In the genomic region with DNA sequence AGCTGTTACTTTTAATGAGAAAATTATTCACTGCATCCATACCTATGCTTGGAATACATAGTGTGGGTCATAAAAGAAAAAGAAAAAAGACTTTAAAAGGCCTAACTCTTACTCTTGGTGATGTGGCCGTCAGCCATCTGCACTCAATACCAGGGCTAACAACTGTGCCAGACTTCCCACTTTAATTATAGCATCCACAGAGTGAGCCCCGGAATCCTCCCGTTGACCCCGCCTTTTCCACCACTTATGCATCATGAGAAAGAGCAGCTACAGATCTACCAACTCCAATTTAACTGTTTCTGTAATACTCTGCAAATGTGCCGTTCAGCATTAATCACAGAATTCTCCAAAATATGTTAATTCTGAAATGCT, we compare ENCODE assay signal across 17 cellular contexts. TPM values are rescaled to one million over a fixed set of nuclear protein-coding genes. Genes with fewer than 3 reads are reported as not detected.
DNase-seq lines count a peak whose midpoint lies in the region; ATAC-seq and TF ChIP-seq lines count a peak whose summit lies in the region.
"Had no signal": no experiment of that assay in that cellular context is flagged by ENCODE, and none has a peak within 500 bp of the region (broad histone marks: within the 10 kb centered on the region; RNA-seq: fewer than 3 reads in every experiment).

No MANE protein-coding gene starts in this region.

- DNase-seq in Right ventricle myocardium inferior (ENCODE audit: missing footprints): no peak
- no peak for DNase-seq in left ventricle myocardium inferior
- DNase-seq in NCI-H2227 treated with DMSO at 0.1 percent for 48 hours (lab: John Stamatoyannopoulos, UW): peak; percentile 7
- DNase-seq in testis: peak; percentile 7
- no peak for DNase-seq in aorta
- no peak for DNase-seq in vagina (ENCODE audit: extremely low spot score in 2 of 2)
- DNase-seq: 8988T; AML-193; Caco-2; CD8-positive, alpha-beta memory T cell; DND-41; GDM1; H9 had no signal

- H3K4me3 ChIP-seq in left ventricle myocardium inferior (no peak overlapping the region), testis (no peak overlapping the region), aorta (ENCODE audit: low read length in 2 of 2) (no peak overlapping the region), vagina (no peak overlapping the region)
- H3K4me3 ChIP-seq: BLaER1, GM23338 had no signal

- 77 to 82% methylated on average over 5 of the region's 5 CpGs for WGBS in testis, 2 donors
- WGBS in aorta, 2 donors: 41 to 43% methylated on average over 5 of the region's 5 CpGs

- intact Hi-C loops in Right ventricle myocardium inferior (cut with DNase I): no loop called here
- intact Hi-C loops in left ventricle myocardium inferior (cut with micrococcal nuclease): no loop called here
- intact Hi-C loops in testis (cut with DNase I; ENCODE audit: low total_unique reads): no loop called here
- intact Hi-C loops in aorta (cut with DNase I): no loop called here
- intact Hi-C loops in vagina (cut with DNase I): no loop called here

- TF ChIP-seq CTCF in left ventricle myocardium inferior (IDR thresholded peaks at IDR 0.05; ENCODE audit: borderline replicate concordance) (no peak), nephron (IDR thresholded peaks at IDR 0.05; ENCODE audit: unreplicated experiment in 3 of 3) (no peak), testis (IDR thresholded peaks at IDR 0.05) (no peak), vagina (IDR thresholded peaks at IDR 0.05) (no peak)

- H3K27ac Mint-ChIP-seq in nephron: peak overlapping the region; percentile 90 to 91 (median 91)
- H3K27ac Mint-ChIP-seq: CD8-positive, alpha-beta memory T cell; GM23338; H9 had no signal

- H3K27me3 Mint-ChIP-seq in nephron (ENCODE audit: low read depth): no peaks in the 10 kb centered on the region

- H3K27ac ChIP-seq in left ventricle myocardium inferior (replicated peaks) (no peak overlapping the region), testis (no peak overlapping the region), aorta (ENCODE audit: low read depth in 1 of 2, low read length in 2 of 2) (no peak overlapping the region), vagina (no peak overlapping the region)
- H3K27ac ChIP-seq: BLaER1 had no signal

- H3K9me3 Mint-ChIP-seq in nephron: no peaks in the 10 kb centered on the region
- H3K9me3 Mint-ChIP-seq: CD8-positive, alpha-beta memory T cell; GM23338; H9 had no signal

- H3K36me3 Mint-ChIP-seq in nephron (ENCODE audit: low read depth): peaks cover 36% of the 10 kb centered on the region
- H3K36me3 Mint-ChIP-seq: CD8-positive, alpha-beta memory T cell had no signal

- H3K4me1 Mint-ChIP-seq in nephron: peaks cover 60% of the 10 kb centered on the region
- H3K4me1 Mint-ChIP-seq: CD8-positive, alpha-beta memory T cell had no signal

- no peak overlapping the region for H3K4me3 Mint-ChIP-seq in nephron
- H3K4me3 Mint-ChIP-seq: CD8-positive, alpha-beta memory T cell; GM23338 had no signal

- H3K27me3 ChIP-seq in left ventricle myocardium inferior (ENCODE audit: low read depth) (no peaks in the 10 kb centered on the region), testis (no peaks in the 10 kb centered on the region), aorta (ENCODE audit: control insufficient read depth in 1 of 2, insufficient read depth in 2 of 2, low read length in 1 of 2) (no peaks in the 10 kb centered on the region), vagina (no peaks in the 10 kb centered on the region)
- H3K27me3 ChIP-seq: BLaER1 had no signal

- TF ChIP-seq POLR2A in testis (IDR thresholded peaks at IDR 0.05) (no peak), vagina (IDR thresholded peaks at IDR 0.05) (no peak)

- ATAC-seq in Right ventricle myocardium inferior: peak; percentile 36
- ATAC-seq in aorta (ENCODE audit: low FRiP score): no peak
- ATAC-seq in HG02852 (IDR thresholded peaks at IDR 0.05; ENCODE audit: unreplicated experiment): no peak
- ATAC-seq: GM23338 had no signal

- no peaks in the 10 kb centered on the region for H3K36me3 ChIP-seq in left ventricle myocardium inferior
- H3K36me3 ChIP-seq in testis (ENCODE audit: low read depth, missing control alignments): no peaks in the 10 kb centered on the region
- H3K36me3 ChIP-seq in aorta (ENCODE audit: control insufficient read depth in 1 of 2, insufficient read depth in 2 of 2, low read length in 1 of 2): no peaks in the 10 kb centered on the region
- no peaks in the 10 kb centered on the region for H3K36me3 ChIP-seq in vagina
- H3K36me3 ChIP-seq: BLaER1 had no signal

- H3K9me3 ChIP-seq in left ventricle myocardium inferior (replicated peaks): no peaks in the 10 kb centered on the region
- H3K9me3 ChIP-seq in testis: no peaks in the 10 kb centered on the region
- H3K9me3 ChIP-seq in aorta (ENCODE audit: control insufficient read depth, low read length): no peaks in the 10 kb centered on the region
- no peaks in the 10 kb centered on the region for H3K9me3 ChIP-seq in vagina
- H3K9me3 ChIP-seq: BLaER1, Caco-2 had no signal

- H3K4me1 ChIP-seq in left ventricle myocardium inferior (peaks cover 15% of the 10 kb centered on the region), testis (no peaks in the 10 kb centered on the region), aorta (ENCODE audit: control insufficient read depth in 1 of 2, insufficient read depth in 2 of 2, low read length in 2 of 2) (peaks cover 0 to 5% of the 10 kb centered on the region in 2 donors), vagina (no peaks in the 10 kb centered on the region)
- H3K4me1 ChIP-seq: BLaER1, Caco-2 had no signal

RNA-seq across cellular contexts. Expression of a gene that starts 44.4 kb away (rescaled TPM):
- 6.7 TPM for total RNA-seq in Right ventricle myocardium inferior
- total RNA-seq in left ventricle myocardium inferior: 9.6 TPM
- 10 to 100 TPM; 25.0 to 29.9 TPM for total RNA-seq in testis
- polyA plus RNA-seq in testis (ENCODE audit: insufficient read depth, low read depth, low replicate concordance): 27.9 TPM
- 10 to 100 TPM in 1 of 2 donors, 1 to 10 TPM in 1; 4.3 to 17.0 TPM for total RNA-seq in aorta
- polyA plus RNA-seq in aorta: under 1 TPM; 0.63 to 0.64 TPM
- 17.2 TPM for total RNA-seq in vagina
- polyA plus RNA-seq: CD8-positive, alpha-beta memory T cell had no signal

Comparison
In these comparisons a context has a peak if more than half of its experiments do, and no peak if none do; other contexts are left out.
1. DNase-seq: peak in NCI-H2227 treated with DMSO at 0.1 percent for 48 hours (single experiment) and testis (single experiment); none in Right ventricle myocardium inferior (single experiment), left ventricle myocardium inferior (single experiment), aorta (0 of 2) and vagina (0 of 2).